Comparison of ENCODE assay signal across 8 cellular contexts in the genomic region with DNA sequence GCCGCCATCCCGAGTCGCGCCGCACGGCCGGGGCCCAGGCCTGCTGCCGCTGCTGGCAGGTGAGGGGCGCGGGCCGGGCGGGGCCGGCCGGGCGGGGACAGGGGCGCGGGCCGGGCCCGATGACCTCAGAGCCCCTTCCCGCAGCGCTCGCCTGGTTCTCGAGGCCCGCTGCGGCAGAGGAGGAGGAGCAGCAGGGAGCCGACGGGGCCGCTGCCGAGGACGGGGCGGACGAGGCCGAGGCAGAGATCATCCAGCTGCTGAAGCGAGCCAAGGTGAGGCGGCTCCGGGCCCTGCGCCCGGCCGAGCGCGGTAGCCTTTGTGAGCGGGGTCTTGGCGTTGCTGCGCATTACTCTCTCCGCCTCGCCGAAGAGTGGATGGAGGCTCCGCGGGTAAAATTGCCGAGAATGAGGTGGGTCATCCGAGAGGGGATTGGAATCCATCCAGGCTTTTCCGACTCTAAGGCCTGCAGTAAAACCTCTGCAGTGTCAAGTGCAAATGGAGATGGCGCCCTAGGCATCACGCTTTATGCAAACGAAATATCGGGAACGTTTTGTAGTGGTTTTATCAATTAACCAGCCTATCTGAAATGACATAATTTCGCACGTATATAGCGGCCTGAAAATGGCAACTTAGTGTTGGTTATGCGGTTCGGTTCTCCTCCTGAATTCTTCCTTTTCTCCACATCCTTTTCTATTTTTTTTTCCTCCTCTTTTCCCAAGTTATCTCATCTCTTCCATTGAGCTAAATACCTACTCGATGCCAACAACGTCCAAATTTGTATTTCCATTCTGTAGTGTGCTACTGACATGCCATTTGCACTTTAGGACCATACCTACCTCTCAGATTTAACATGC. TPM values are rescaled to one million over a fixed set of nuclear protein-coding genes. Genes with fewer than 3 reads are reported as not detected.
DNase-seq lines count a peak whose midpoint lies in the region; ATAC-seq, FAIRE-seq and TF ChIP-seq lines count a peak whose summit lies in the region.

No MANE protein-coding gene starts in this region.

- CTCF ChIA-PET in activated CD8-positive, alpha-beta memory T cell treated with anti-CD3 and anti-CD28 coated beads, Interleukin-2, amount 10 ng/mL, durations not matched to agents 7 days and 5 days (lab: Charles Lee), result interaction anchor here (0.9 to 5.0 kb wide), 10 partner anchors 11 to 742 kb away, joined by 3 to 29 read pairs (median 4); a partner anchor contains a TSS

- peak overlapping the region; percentile 96 for H3K27ac ChIP-seq in astrocyte (ENCODE audit: low read depth, low read length)
- peak overlapping the region; percentile 97 to 98 for H3K27ac ChIP-seq in small intestine (ENCODE audit: low read depth in 1 of 2, low read length in 1 of 2)

- peak overlapping the region; percentile 91 for H3K4me2 ChIP-seq in astrocyte (ENCODE audit: low read length)

- TF ChIP-seq CTCF in astrocyte (IDR thresholded peaks at IDR 0.05; ENCODE audit: insufficient read depth, low read depth, low read length), result no peak

- peak overlapping the region; percentile 85 for H3K4me3 ChIP-seq in astrocyte (ENCODE audit: insufficient read depth, low read depth, low read length)
- H3K4me3 ChIP-seq in small intestine (ENCODE audit: low read depth in 1 of 2, low read length in 2 of 2), result peak overlapping the region; percentile 80 to 87

- FAIRE-seq in astrocyte (lab: Jason Lieb, UNC), result no peak
- FAIRE-seq in small intestine (lab: Jason Lieb, UNC), result no peak

- H3K27me3 Mint-ChIP-seq in activated CD8-positive, alpha-beta memory T cell treated with anti-CD3 and anti-CD28 coated beads, Interleukin-2, amount 10 ng/mL, durations not matched to agents 7 days and 5 days, result no peaks in the 10 kb centered on the region
- H3K27me3 Mint-ChIP-seq in astrocyte (ENCODE audit: low read depth, unreplicated experiment), result no peaks in the 10 kb centered on the region
- H3K27me3 Mint-ChIP-seq in immature natural killer cell (ENCODE audit: low read depth in 3 of 3), result peaks cover 2 to 18% (median 5%) of the 10 kb centered on the region in 3 donors

- peak overlapping the region; percentile 84 for H3K4me3 Mint-ChIP-seq in activated CD8-positive, alpha-beta memory T cell treated with anti-CD3 and anti-CD28 coated beads, Interleukin-2, amount 10 ng/mL, durations not matched to agents 7 days and 5 days
- H3K4me3 Mint-ChIP-seq in astrocyte (ENCODE audit: unreplicated experiment) (peak overlapping the region; percentile 94), immature natural killer cell (peak overlapping the region; percentile 85 to 91 (median 88))

- H3K4me1 ChIP-seq in astrocyte (ENCODE audit: insufficient read depth, low read length), result peaks cover 16% of the 10 kb centered on the region
- peaks cover 0 to 14% of the 10 kb centered on the region in 2 donors for H3K4me1 ChIP-seq in small intestine (ENCODE audit: control insufficient read depth in 2 of 2, insufficient read depth in 1 of 2, low read depth in 1 of 2, low read length in 1 of 2)

- no peaks in the 10 kb centered on the region for H3K9me3 Mint-ChIP-seq in activated CD8-positive, alpha-beta memory T cell treated with anti-CD3 and anti-CD28 coated beads, Interleukin-2, amount 10 ng/mL, durations not matched to agents 7 days and 5 days (ENCODE audit: low read depth)
- H3K9me3 Mint-ChIP-seq in astrocyte (ENCODE audit: unreplicated experiment), result no peaks in the 10 kb centered on the region
- no peaks in the 10 kb centered on the region for H3K9me3 Mint-ChIP-seq in immature natural killer cell

- ATAC-seq in activated CD8-positive, alpha-beta memory T cell treated with anti-CD3 and anti-CD28 coated beads, Interleukin-2, amount 10 ng/mL, durations not matched to agents 7 days and 5 days, result peak; percentile 46
- ATAC-seq in HG02571 (IDR thresholded peaks at IDR 0.05; ENCODE audit: unreplicated experiment), result peak; percentile 34

- peaks cover 44% of the 10 kb centered on the region for H3K36me3 Mint-ChIP-seq in activated CD8-positive, alpha-beta memory T cell treated with anti-CD3 and anti-CD28 coated beads, Interleukin-2, amount 10 ng/mL, durations not matched to agents 7 days and 5 days
- H3K36me3 Mint-ChIP-seq in astrocyte (ENCODE audit: low read depth, unreplicated experiment) (peaks cover 32% of the 10 kb centered on the region), immature natural killer cell (peaks cover 3 to 25% (median 5%) of the 10 kb centered on the region in 3 donors)

- peak overlapping the region; percentile 88 for H3K27ac Mint-ChIP-seq in activated CD8-positive, alpha-beta memory T cell treated with anti-CD3 and anti-CD28 coated beads, Interleukin-2, amount 10 ng/mL, durations not matched to agents 7 days and 5 days
- H3K27ac Mint-ChIP-seq in astrocyte (ENCODE audit: unreplicated experiment) (peak overlapping the region; percentile 67), immature natural killer cell (peak overlapping the region; percentile 92 to 98 (median 94))

- H3K4me1 Mint-ChIP-seq in activated CD8-positive, alpha-beta memory T cell treated with anti-CD3 and anti-CD28 coated beads, Interleukin-2, amount 10 ng/mL, durations not matched to agents 7 days and 5 days, result peaks cover 25% of the 10 kb centered on the region
- H3K4me1 Mint-ChIP-seq in astrocyte (ENCODE audit: low read depth, unreplicated experiment) (peaks cover 9% of the 10 kb centered on the region), immature natural killer cell (peaks cover 33 to 35% of the 10 kb centered on the region in 2 donors)

- peaks cover 30% of the 10 kb centered on the region for H4K20me1 ChIP-seq in astrocyte (ENCODE audit: insufficient read depth, low read length)

- H3K9ac ChIP-seq in astrocyte (ENCODE audit: low read length), result peak overlapping the region; percentile 96

- peaks cover 35% of the 10 kb centered on the region for H3K36me3 ChIP-seq in astrocyte (ENCODE audit: insufficient read depth, low read length)
- peaks cover 8 to 17% of the 10 kb centered on the region in 2 donors for H3K36me3 ChIP-seq in small intestine (ENCODE audit: control insufficient read depth in 2 of 2, insufficient read depth in 2 of 2, low read length in 2 of 2)

- H3K79me2 ChIP-seq in astrocyte (ENCODE audit: insufficient read depth, low read length), result peaks cover 46% of the 10 kb centered on the region

- H3K9me3 ChIP-seq in astrocyte (ENCODE audit: insufficient read depth, low read depth, low read length) (no peaks in the 10 kb centered on the region), small intestine (ENCODE audit: control insufficient read depth, low read depth) (no peaks in the 10 kb centered on the region)

- no peaks in the 10 kb centered on the region for H3K27me3 ChIP-seq in astrocyte (ENCODE audit: insufficient read depth, low read length)
- H3K27me3 ChIP-seq in small intestine (ENCODE audit: control insufficient read depth in 2 of 2, insufficient read depth in 2 of 2, low read length in 2 of 2), result no peaks in the 10 kb centered on the region

- 0 to 1% (median 1%) methylated on average over 50 to 64 of the region's 64 CpGs for WGBS in small intestine, 3 donors

- DNase-seq in activated CD8-positive, alpha-beta memory T cell treated with anti-CD3 and anti-CD28 coated beads, Interleukin-2, amount 10 ng/mL, durations not matched to agents 7 days and 5 days, result no peak
- no peak for DNase-seq in activated CD8-positive, alpha-beta memory T cell treated with anti-CD3 and anti-CD28 coated beads for 24 hours
- DNase-seq in NCI-H146 treated with DMSO at 0.1 percent for 48 hours (lab: John Stamatoyannopoulos, UW; ENCODE audit: unreplicated experiment) (peak; percentile 33), astrocyte (ENCODE audit: low read depth) (peak; percentile 30), immature natural killer cell (no peak), small intestine (peak; percentile 36), LoVo (ENCODE audit: low spot score) (no peak)

- no peak overlapping the region for H2AFZ ChIP-seq in astrocyte (ENCODE audit: low read depth, low read length)

RNA-seq across cellular contexts. Expression of a gene that starts 0.6 kb away (rescaled TPM):
- total RNA-seq in activated CD8-positive, alpha-beta memory T cell treated with anti-CD3 and anti-CD28 coated beads, Interleukin-2, amount 10 ng/mL, durations not matched to agents 7 days and 5 days, result 10 to 100 TPM; 32.6 to 33.1 TPM
- total RNA-seq in astrocyte, result 21.9 and 25.7 TPM in 2 replicates
- polyA plus RNA-seq in immature natural killer cell (10 to 100 TPM; 37.1 to 64.6 (median 38.1) TPM), small intestine (10 to 100 TPM; 28.9 to 37.4 (median 34.0) TPM)

RNA-seq across cellular contexts. Expression of a gene that starts 0.7 kb away (rescaled TPM):
- total RNA-seq in activated CD8-positive, alpha-beta memory T cell treated with anti-CD3 and anti-CD28 coated beads, Interleukin-2, amount 10 ng/mL, durations not matched to agents 7 days and 5 days, result 10 to 100 TPM in 1 of 2 experiments, 1 to 10 TPM in 1; 8.8 to 10.3 TPM
- total RNA-seq in astrocyte, result 19.0 and 21.5 TPM in 2 replicates
- polyA plus RNA-seq in immature natural killer cell, result 10 to 100 TPM; 47.0 to 67.8 (median 67.6) TPM
- polyA plus RNA-seq in small intestine, result 10 to 100 TPM; 20.0 to 33.8 (median 23.3) TPM

RNA-seq across cellular contexts. Expression of a gene that starts 55.3 kb away (rescaled TPM):
- total RNA-seq in activated CD8-positive, alpha-beta memory T cell treated with anti-CD3 and anti-CD28 coated beads, Interleukin-2, amount 10 ng/mL, durations not matched to agents 7 days and 5 days, result 1 to 10 TPM in 1 of 2 experiments, under 1 TPM in 1; 0.49 to 1.1 TPM
- 4.0 and 5.5 TPM in 2 replicates for total RNA-seq in astrocyte
- polyA plus RNA-seq in immature natural killer cell, result 1 to 10 TPM in 2 of 3 donors, under 1 TPM in 1; 0.96 to 1.6 (median 1.3) TPM
- 1 to 10 TPM in 1 of 3 donors, not detected in 2; 3.0 TPM for polyA plus RNA-seq in small intestine

Comparison
In these comparisons a context has a peak if more than half of its experiments do, and no peak if none do; other contexts are left out.
1. DNase-seq: peak in NCI-H146 treated with DMSO at 0.1 percent for 48 hours (single experiment), astrocyte (single experiment) and small intestine (single experiment); none in activated CD8-positive, alpha-beta memory T cell treated with anti-CD3 and anti-CD28 coated beads, Interleukin-2, amount 10 ng/mL, durations not matched to agents 7 days and 5 days (single experiment), activated CD8-positive, alpha-beta memory T cell treated with anti-CD3 and anti-CD28 coated beads for 24 hours (single experiment), immature natural killer cell (0 of 3) and LoVo (single experiment).
2. Peak in every context shown above with its lines, with median percentiles within 50 percentile points of each other: H3K27ac Mint-ChIP-seq and H3K4me3 Mint-ChIP-seq.